16 cellular contexts compared by ENCODE assay signal in the genomic region with DNA sequence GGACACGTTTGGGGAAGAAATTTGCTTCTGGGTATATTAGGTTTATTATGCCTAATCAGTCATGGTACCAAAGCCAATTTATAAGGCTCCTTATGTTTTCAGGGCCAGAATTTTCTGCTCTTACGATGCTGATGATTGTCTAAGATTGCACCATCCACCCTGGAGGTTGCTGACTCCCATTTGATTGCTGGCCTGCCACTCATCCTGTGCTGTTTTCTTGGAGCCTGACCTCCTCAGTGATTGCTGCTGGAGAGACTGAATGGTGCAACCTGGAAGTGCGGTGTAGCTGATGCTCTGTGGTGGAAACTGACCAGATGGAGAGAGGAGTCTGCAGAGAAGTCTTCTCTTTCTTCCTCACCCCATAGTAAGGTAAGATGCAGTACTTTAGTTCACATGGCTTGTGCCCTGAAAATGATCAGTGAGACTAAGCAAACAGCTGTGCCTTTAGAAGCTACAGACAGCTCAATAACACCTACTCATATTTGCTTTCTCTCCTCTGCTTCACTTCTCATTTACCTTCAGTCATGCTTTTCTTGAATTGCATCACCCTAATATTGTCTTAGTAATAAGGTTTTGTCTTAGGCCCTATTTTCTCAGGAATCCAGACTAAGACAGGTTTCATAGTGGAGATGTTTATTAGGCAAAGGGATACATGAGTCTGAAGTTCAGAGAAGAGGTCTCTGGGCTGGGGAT. TPM values are rescaled to one million over a fixed set of nuclear protein-coding genes. Genes with fewer than 3 reads are reported as not detected.
DNase-seq lines count a peak whose midpoint lies in the region; ATAC-seq, FAIRE-seq and TF ChIP-seq lines count a peak whose summit lies in the region.
"Had no signal": no experiment of that assay in that cellular context is flagged by ENCODE, and none has a peak within 500 bp of the region (broad histone marks: within the 10 kb centered on the region; RNA-seq: fewer than 3 reads in every experiment).

No MANE protein-coding gene starts in this region.

- no peak overlapping the region for H3K4me3 Mint-ChIP-seq in stimulated activated naive CD8-positive, alpha-beta T cell treated with anti-CD3 and anti-CD28 coated beads, Interleukin-15, amount 100 ng/mL, for 72 hours
- H3K4me3 Mint-ChIP-seq: CD14-positive monocyte had no signal

- no peak for TF ChIP-seq CTCF in epithelial cell of esophagus (IDR thresholded peaks at IDR 0.05; ENCODE audit: insufficient read depth, low read depth, low read length, missing control alignments)
- TF ChIP-seq CTCF in kidney (IDR thresholded peaks at IDR 0.05; ENCODE audit: borderline replicate concordance, extremely low read depth, insufficient read depth) = no peak

- H3K9me3 ChIP-seq in kidney (ENCODE audit: control insufficient read depth in 1 of 2, low read length in 2 of 2) = no peaks in the 10 kb centered on the region
- peaks cover 4% of the 10 kb centered on the region; the same call in 1 of the 2 replicates for H3K9me3 ChIP-seq in MG63

- no peak for DNase-seq in stimulated activated naive CD8-positive, alpha-beta T cell treated with anti-CD3 and anti-CD28 coated beads, Interleukin-15, amount 100 ng/mL, for 72 hours
- DNase-seq in stimulated activated naive CD8-positive, alpha-beta T cell treated with anti-CD3 and anti-CD28 coated beads, Interleukin-15, Interleukin-2, amounts not matched to agents 100 U/mL and 50 U/mL, for 24 hours = no peak
- DNase-seq in SK-MEL-5 (ENCODE audit: low read depth, low spot score) = peak; percentile 13
- peak; percentile 31 for DNase-seq in epithelial cell of esophagus (ENCODE audit: low read depth)
- DNase-seq in kidney = no peak
- DNase-seq in MG63 = no peak
- DNase-seq: AML-193, DMS153, HCEC 1CT, NCI-H1092 treated with DMSO at 0.1 percent for 48 hours, NCI-H2081 treated with DMSO at 0.1 percent for 48 hours, NCI-H510A, SHP77 treated with DMSO at 0.1 percent for 48 hours had no signal

- peaks cover 0 to 8% of the 10 kb centered on the region in 2 donors for H3K9me3 Mint-ChIP-seq in stimulated activated naive CD8-positive, alpha-beta T cell treated with anti-CD3 and anti-CD28 coated beads, Interleukin-15, amount 100 ng/mL, for 72 hours

- no peak for FAIRE-seq in kidney (lab: Jason Lieb, UNC)
- FAIRE-seq: RCC 7860 had no signal

- H3K4me1 Mint-ChIP-seq in stimulated activated naive CD8-positive, alpha-beta T cell treated with anti-CD3 and anti-CD28 coated beads, Interleukin-15, amount 100 ng/mL, for 72 hours = no peaks in the 10 kb centered on the region
- H3K4me1 Mint-ChIP-seq: CD14-positive monocyte had no signal

- peak; percentile 62 for ATAC-seq in stimulated activated naive CD8-positive, alpha-beta T cell treated with anti-CD3 and anti-CD28 coated beads, Interleukin-15, amount 100 ng/mL, for 72 hours
- ATAC-seq in stimulated activated naive CD8-positive, alpha-beta T cell treated with anti-CD3 and anti-CD28 coated beads, Interleukin-15, Interleukin-2, amounts not matched to agents 100 U/mL and 50 U/mL, for 24 hours = no peak
- no peak for ATAC-seq in GM19467 (IDR thresholded peaks at IDR 0.05; ENCODE audit: unreplicated experiment)

- H3K4me3 ChIP-seq in epithelial cell of esophagus (ENCODE audit: low read length) (no peak overlapping the region), kidney (ENCODE audit: low read length in 2 of 2) (no peak overlapping the region), MG63 (no peak overlapping the region)

- no peaks in the 10 kb centered on the region for H3K27me3 ChIP-seq in MG63

- H3K4me1 ChIP-seq in kidney (ENCODE audit: control insufficient read depth in 1 of 2, insufficient read depth in 1 of 2, low read depth in 1 of 2, low read length in 2 of 2) = no peaks in the 10 kb centered on the region

- no peak overlapping the region for H3K27ac Mint-ChIP-seq in stimulated activated naive CD8-positive, alpha-beta T cell treated with anti-CD3 and anti-CD28 coated beads, Interleukin-15, amount 100 ng/mL, for 72 hours

- H3K27ac ChIP-seq in kidney (ENCODE audit: low read depth in 2 of 2, low read length in 2 of 2) = no peak overlapping the region

- H3K36me3 ChIP-seq in kidney (ENCODE audit: control insufficient read depth in 1 of 2, insufficient read depth in 2 of 2, low read length in 2 of 2) (peaks cover under 1 to 2% of the 10 kb centered on the region in 2 donors), MG63 (peaks cover 4% of the 10 kb centered on the region; the same call in 1 of the 2 replicates)

- H3K9ac ChIP-seq in kidney (ENCODE audit: low read length in 2 of 2) = no peak overlapping the region

- in situ Hi-C loops in SK-MEL-5 (cut with HindIII; ENCODE audit: low pct_unique_long_range_greater_than_20kb, low sequenced_read_pairs) = loop anchor here (25.0 kb wide), 1 partner anchor 90 kb away; a partner anchor contains a TSS

- H3K27me3 Mint-ChIP-seq in stimulated activated naive CD8-positive, alpha-beta T cell treated with anti-CD3 and anti-CD28 coated beads, Interleukin-15, amount 100 ng/mL, for 72 hours = no peaks in the 10 kb centered on the region

- intact Hi-C loops in kidney (cut with DNase I) = no loop called here

RNA-seq across cellular contexts. Expression of a gene that starts 17.4 kb away (rescaled TPM):
- total RNA-seq in SK-MEL-5 (2014; rRNA removed; shearing (Covaris generic)) = 62.9 and 64.7 TPM in 2 replicates
- 26.1 and 33.0 TPM in 2 replicates for polyA plus RNA-seq in SK-MEL-5 (2015; cell fraction: cytosol; rRNA removed)
- 71.5 and 79.8 TPM in 2 replicates for polyA plus RNA-seq in SK-MEL-5 (2015; cell fraction: nucleus; rRNA removed)
- total RNA-seq in kidney = 55.5 TPM
- polyA plus RNA-seq in kidney (ENCODE audit: insufficient read depth, low read depth, low replicate concordance) = 14.3 TPM
- 13.1 and 15.2 TPM in 2 replicates for total RNA-seq in MG63 (2014; rRNA removed; shearing (Covaris generic); ENCODE audit: low replicate concordance)

RNA-seq across cellular contexts. Expression of a gene that starts 36.8 kb away (rescaled TPM):
- total RNA-seq in SK-MEL-5 (2014; rRNA removed; shearing (Covaris generic)) = 3.7 and 4.2 TPM in 2 replicates
- polyA plus RNA-seq in SK-MEL-5 (2015; cell fraction: cytosol; rRNA removed) = 1.9 and 2.7 TPM in 2 replicates
- polyA plus RNA-seq in SK-MEL-5 (2015; cell fraction: nucleus; rRNA removed) = 15.5 and 20.2 TPM in 2 replicates
- 20.7 TPM for total RNA-seq in kidney
- polyA plus RNA-seq in kidney (ENCODE audit: insufficient read depth, low read depth, low replicate concordance) = 10.0 TPM
- total RNA-seq in MG63 (2014; rRNA removed; shearing (Covaris generic); ENCODE audit: low replicate concordance) = 11.1 and 19.7 TPM in 2 replicates

RNA-seq across cellular contexts. Expression of a gene that starts 50.3 kb away (rescaled TPM):
- total RNA-seq in SK-MEL-5 (2014; rRNA removed; shearing (Covaris generic)) = 4.5 and 5.1 TPM in 2 replicates
- polyA plus RNA-seq in SK-MEL-5 (2015; cell fraction: cytosol; rRNA removed) = 1.5 TPM in 2 replicates
- polyA plus RNA-seq in SK-MEL-5 (2015; cell fraction: nucleus; rRNA removed) = 0.60 and 2.5 TPM in 2 replicates
- total RNA-seq in kidney = 6.5 TPM
- 4.7 TPM for polyA plus RNA-seq in kidney (ENCODE audit: insufficient read depth, low read depth, low replicate concordance)
- total RNA-seq in MG63 (2014; rRNA removed; shearing (Covaris generic); ENCODE audit: low replicate concordance) = 0.10 and 0.25 TPM in 2 replicates

Comparison
In these comparisons a context has a peak if more than half of its experiments do, and no peak if none do; other contexts are left out.
1. DNase-seq: peak in SK-MEL-5 (single experiment) and epithelial cell of esophagus (single experiment); none in stimulated activated naive CD8-positive, alpha-beta T cell treated with anti-CD3 and anti-CD28 coated beads, Interleukin-15, amount 100 ng/mL, for 72 hours (0 of 2), stimulated activated naive CD8-positive, alpha-beta T cell treated with anti-CD3 and anti-CD28 coated beads, Interleukin-15, Interleukin-2, amounts not matched to agents 100 U/mL and 50 U/mL, for 24 hours (single experiment), kidney (single experiment) and MG63 (single experiment).